Comparison of ENCODE assay signal across 1 cellular context in genomic region chr12:66055837-66056319, GRCh38.
TF ChIP-seq lines count a peak whose summit lies in the region.

No MANE protein-coding gene starts in this region.

TF ChIP-seq in GM12878, 131 proteins besides CTCF, POLR2A, EP300 and RAD21 (continued from another document):
- TF ChIP-seq ZBTB11 (CRISPR knock-in tag; IDR thresholded peaks at IDR 0.05) (no peak), ZBTB33 (IDR thresholded peaks at IDR 0.05) (no peak)
